In genomic region chr12:31460024-31460423, GRCh38 we compare ENCODE assay signal across 23 cellular contexts.
"Had no signal": no experiment of that assay in that cellular context is flagged by ENCODE, and none has a peak within 500 bp of the region (broad histone marks: within the 10 kb centered on the region; RNA-seq: fewer than 3 reads in every experiment).

No MANE protein-coding gene starts in this region.

- H3K27ac ChIP-seq: ascending aorta, breast epithelium, cardiac muscle cell, colonic mucosa had no signal

- H3K4me1 ChIP-seq: breast epithelium, colonic mucosa had no signal

- H3K4me3 ChIP-seq: ascending aorta, breast epithelium, cardiac muscle cell, colonic mucosa had no signal

- H3K9me3 ChIP-seq: ascending aorta, breast epithelium, colonic mucosa had no signal

- H3K36me3 ChIP-seq: ascending aorta, breast epithelium, colonic mucosa had no signal

- FAIRE-seq: endometrium, frontal cortex had no signal

- H3K27me3 ChIP-seq: ascending aorta, breast epithelium, cardiac muscle cell, colonic mucosa had no signal

- DNase-seq: activated B cell treated with CpG ODN at 0.5 μM for 24 hours; activated CD4-positive, alpha-beta T cell treated with anti-CD3 and anti-CD28 coated beads for 48 hours; activated CD4-positive, alpha-beta T cell treated with anti-CD3 and anti-CD28 coated beads, Interleukin-2, amount 50 U/mL, for 1 hour; activated CD4-positive, alpha-beta T cell treated with anti-CD3 and anti-CD28 coated beads, Interleukin-2, amount 50 U/mL, for 48 hours; activated CD8-positive, alpha-beta memory T cell treated with anti-CD3 and anti-CD28 coated beads for 24 hours; activated CD8-positive, alpha-beta T cell treated with anti-CD3 and anti-CD28 coated beads for 36 hours; activated effector memory CD4-positive, alpha-beta T cell treated with Interleukin-2 at 50 U/mL for 16 hours; activated gamma-delta T cell treated with Interleukin-2 at 50 U/mL for 16 hours; activated naive CD4-positive, alpha-beta T cell treated with anti-CD3 and anti-CD28 coated beads, Interleukin-2, amount 10 ng/mL, durations not matched to agents 7 days and 5 days; activated naive CD8-positive, alpha-beta T cell treated with anti-CD3 and anti-CD28 coated beads, Interleukin-2, amount 10 ng/mL, durations not matched to agents 7 days and 5 days; activated T-cell treated with anti-CD3 and anti-CD28 coated beads, Interleukin-2, amount 50 U/mL, for 4 hours; central memory CD4-positive, alpha-beta T cell; cerebellar nuclear complex; colonic mucosa; effector CD8-positive, alpha-beta T cell; foreskin fibroblast; head of caudate nucleus; T-helper 2 cell had no signal
